In the genomic region with DNA sequence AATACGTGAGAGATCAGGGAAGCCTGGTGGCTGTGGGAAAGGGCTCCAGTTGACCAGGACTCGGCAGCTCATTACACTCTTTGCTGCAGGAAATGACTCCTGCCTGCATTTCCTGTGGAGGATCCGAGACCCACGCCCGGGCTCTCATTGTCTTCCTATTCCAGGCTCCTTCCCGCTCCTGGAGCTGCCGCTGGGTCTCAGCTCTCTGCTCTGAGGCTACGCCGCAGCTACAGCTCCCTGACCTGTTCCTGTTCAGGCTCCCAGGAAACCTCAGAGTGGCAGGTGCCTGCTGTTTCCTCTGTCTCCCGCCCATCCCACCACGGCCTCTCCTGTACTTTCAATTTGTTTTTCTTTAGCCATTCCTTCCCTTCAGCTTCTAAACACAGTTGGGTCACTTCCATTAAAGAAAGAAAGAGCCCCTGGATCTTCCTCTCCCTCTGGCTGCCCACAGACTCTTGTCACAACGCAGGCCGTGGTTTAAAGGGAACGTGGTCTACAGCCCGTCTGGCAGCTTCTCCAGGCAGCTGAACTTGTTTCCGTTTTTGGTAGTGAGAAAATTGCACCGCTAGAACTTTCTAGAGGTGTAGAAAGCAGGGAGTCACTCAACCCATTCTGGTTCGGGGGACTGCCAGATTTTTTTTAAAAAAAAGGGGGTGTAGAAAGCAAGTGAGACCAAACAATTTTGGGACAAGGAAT, we compare ENCODE assay signal across 8 cellular contexts.
DNase-seq lines count a peak whose midpoint lies in the region; ATAC-seq, FAIRE-seq and TF ChIP-seq lines count a peak whose summit lies in the region.

No MANE protein-coding gene starts in this region.

- BruUV-seq in Calu3 (replicated peaks; lab: Mats Ljungman, UMichigan), result no TSS peak

- no peaks in the 10 kb centered on the region for H3K9me3 ChIP-seq in KOPT-K1 (ENCODE audit: insufficient read depth, low read length, poor library complexity, severe bottlenecking)
- no peaks in the 10 kb centered on the region for H3K9me3 ChIP-seq in naive thymus-derived CD4-positive, alpha-beta T cell (ENCODE audit: control insufficient read depth in 2 of 3, low read length in 3 of 3)

- CTCF ChIA-PET in Calu3 (lab: Charles Lee), result interaction anchor here (0.6 to 1.2 kb wide), 2 partner anchors 13 to 1615 kb away, joined by 3 to 5 read pairs; no protein-coding TSS in a partner anchor
- CTCF ChIA-PET in naive thymus-derived CD4-positive, alpha-beta T cell (lab: Charles Lee), result interaction anchor here (1.4 kb wide), 1 partner anchor 13 kb away, joined by 5 read pairs; no protein-coding TSS in a partner anchor

- H3K4me3 Mint-ChIP-seq in Calu3 (ENCODE audit: low read depth, unreplicated experiment) (peak overlapping the region; percentile 5), mesothelial cell of epicardium (no peak overlapping the region)
- peak overlapping the region; percentile 90 to 100 (median 94) for H3K4me3 Mint-ChIP-seq in naive thymus-derived CD4-positive, alpha-beta T cell

- no peaks in the 10 kb centered on the region for H3K27me3 Mint-ChIP-seq in Calu3 (ENCODE audit: unreplicated experiment)
- H3K27me3 Mint-ChIP-seq in naive thymus-derived CD4-positive, alpha-beta T cell, result no peaks in the 10 kb centered on the region
- no peaks in the 10 kb centered on the region for H3K27me3 Mint-ChIP-seq in mesothelial cell of epicardium (ENCODE audit: low read depth)

- no peak for DNase-seq in Calu3
- no peak for DNase-seq in bronchial epithelial cell (ENCODE audit: low read depth)
- DNase-seq in naive thymus-derived CD4-positive, alpha-beta T cell, result peak in 1 of 9 donors; percentile 30
- DNase-seq in DMS 273 treated with DMSO at 0.1 percent for 48 hours (lab: John Stamatoyannopoulos, UW), result no peak
- DNase-seq in mesothelial cell of epicardium (ENCODE audit: low spot score in 2 of 2, unreplicated experiment in 2 of 2), result no peak
- DNase-seq in activated CD4-positive, alpha-beta T cell treated with anti-CD3 and anti-CD28 coated beads, Interleukin-2, amount 50 U/mL, for 1 hour, result no peak

- intact Hi-C loops in Calu3 (cut with micrococcal nuclease; ENCODE audit: unreplicated experiment), result loop anchor here (5.0 to 10.0 kb wide), 2 partner anchors 211 to 579 kb away; a partner anchor contains a TSS
- intact Hi-C loops in naive thymus-derived CD4-positive, alpha-beta T cell (cut with micrococcal nuclease), result loop anchor here in 1 of 2 donors (5.0 kb wide), 1 partner anchor 211 kb away; a partner anchor contains a TSS

- H3K9me3 Mint-ChIP-seq in Calu3 (ENCODE audit: low read depth, unreplicated experiment) (no peaks in the 10 kb centered on the region), mesothelial cell of epicardium (no peaks in the 10 kb centered on the region)
- peaks cover 0 to 5% (median 0%) of the 10 kb centered on the region in 11 donors for H3K9me3 Mint-ChIP-seq in naive thymus-derived CD4-positive, alpha-beta T cell

- no peak for FAIRE-seq in bronchial epithelial cell (lab: Jason Lieb, UNC)

- H3K4me3 ChIP-seq in bronchial epithelial cell (ENCODE audit: low read depth, low read length), result peak overlapping the region; percentile 4
- peak overlapping the region; percentile 69 for H3K4me3 ChIP-seq in naive thymus-derived CD4-positive, alpha-beta T cell (ENCODE audit: low read length)

- peak; percentile 64 for ATAC-seq in naive thymus-derived CD4-positive, alpha-beta T cell
- no peak for ATAC-seq in HG03460 (IDR thresholded peaks at IDR 0.05; ENCODE audit: unreplicated experiment)

- H3K36me3 Mint-ChIP-seq in Calu3 (ENCODE audit: insufficient read depth, unreplicated experiment) (no peaks in the 10 kb centered on the region), mesothelial cell of epicardium (no peaks in the 10 kb centered on the region)
- H3K36me3 Mint-ChIP-seq in naive thymus-derived CD4-positive, alpha-beta T cell, result peaks cover 0 to 4% (median 0%) of the 10 kb centered on the region in 5 donors

- H3K27ac Mint-ChIP-seq in Calu3 (ENCODE audit: unreplicated experiment), result no peak overlapping the region
- H3K27ac Mint-ChIP-seq in naive thymus-derived CD4-positive, alpha-beta T cell, result peak overlapping the region; percentile 5 to 93 (median 73)
- H3K27ac Mint-ChIP-seq in mesothelial cell of epicardium, result no peak overlapping the region

- no peaks in the 10 kb centered on the region for H3K36me3 ChIP-seq in KOPT-K1 (ENCODE audit: insufficient read depth, low read length)
- H3K36me3 ChIP-seq in bronchial epithelial cell (ENCODE audit: control insufficient read depth, insufficient read depth, low read length), result no peaks in the 10 kb centered on the region
- H3K36me3 ChIP-seq in naive thymus-derived CD4-positive, alpha-beta T cell (ENCODE audit: control insufficient read depth in 2 of 3, insufficient read depth in 3 of 3, low read length in 3 of 3), result no peaks in the 10 kb centered on the region

- H3K27ac ChIP-seq in KOPT-K1 (ENCODE audit: low read depth, low read length, poor library complexity, severe bottlenecking), result peak overlapping the region; percentile 44
- peak overlapping the region; percentile 25 for H3K27ac ChIP-seq in naive thymus-derived CD4-positive, alpha-beta T cell (ENCODE audit: low read depth, low read length)

- TF ChIP-seq CTCF in Calu3 (IDR thresholded peaks at IDR 0.05; ENCODE audit: unreplicated experiment), result no peak
- no peak for TF ChIP-seq CTCF in bronchial epithelial cell (IDR thresholded peaks at IDR 0.05; ENCODE audit: insufficient read depth, low read length, severe bottlenecking)
- TF ChIP-seq CTCF in mesothelial cell of epicardium (IDR thresholded peaks at IDR 0.05; ENCODE audit: unreplicated experiment), result no peak

- POLR2A ChIA-PET in naive thymus-derived CD4-positive, alpha-beta T cell (lab: Charles Lee), result interaction anchor here (0.8 to 1.8 kb wide), 2 partner anchors 9 to 1252 kb away, joined by 4 read pairs; no protein-coding TSS in a partner anchor

- peaks cover 7 to 9% of the 10 kb centered on the region in 2 donors for H3K4me1 ChIP-seq in naive thymus-derived CD4-positive, alpha-beta T cell (ENCODE audit: control insufficient read depth in 2 of 2, insufficient read depth in 2 of 2, low read length in 2 of 2)

- H3K4me1 Mint-ChIP-seq in Calu3 (ENCODE audit: low read depth, unreplicated experiment) (peaks cover 17% of the 10 kb centered on the region), mesothelial cell of epicardium (no peaks in the 10 kb centered on the region)
- H3K4me1 Mint-ChIP-seq in naive thymus-derived CD4-positive, alpha-beta T cell, result peaks cover 16 to 37% (median 21%) of the 10 kb centered on the region in 7 donors

- H3K27me3 ChIP-seq in bronchial epithelial cell (ENCODE audit: control insufficient read depth, insufficient read depth, low read length), result no peaks in the 10 kb centered on the region
- no peaks in the 10 kb centered on the region for H3K27me3 ChIP-seq in naive thymus-derived CD4-positive, alpha-beta T cell (ENCODE audit: control insufficient read depth in 2 of 2, insufficient read depth in 2 of 2, low read length in 2 of 2)

Comparison
In these comparisons a context has a peak if more than half of its experiments do, and no peak if none do; other contexts are left out.
1. H3K27ac Mint-ChIP-seq: peak in naive thymus-derived CD4-positive, alpha-beta T cell (9 of 9); none in Calu3 (single experiment) and mesothelial cell of epicardium (single experiment).